Comparison of ENCODE assay signal across 1 cellular context in the genomic region with DNA sequence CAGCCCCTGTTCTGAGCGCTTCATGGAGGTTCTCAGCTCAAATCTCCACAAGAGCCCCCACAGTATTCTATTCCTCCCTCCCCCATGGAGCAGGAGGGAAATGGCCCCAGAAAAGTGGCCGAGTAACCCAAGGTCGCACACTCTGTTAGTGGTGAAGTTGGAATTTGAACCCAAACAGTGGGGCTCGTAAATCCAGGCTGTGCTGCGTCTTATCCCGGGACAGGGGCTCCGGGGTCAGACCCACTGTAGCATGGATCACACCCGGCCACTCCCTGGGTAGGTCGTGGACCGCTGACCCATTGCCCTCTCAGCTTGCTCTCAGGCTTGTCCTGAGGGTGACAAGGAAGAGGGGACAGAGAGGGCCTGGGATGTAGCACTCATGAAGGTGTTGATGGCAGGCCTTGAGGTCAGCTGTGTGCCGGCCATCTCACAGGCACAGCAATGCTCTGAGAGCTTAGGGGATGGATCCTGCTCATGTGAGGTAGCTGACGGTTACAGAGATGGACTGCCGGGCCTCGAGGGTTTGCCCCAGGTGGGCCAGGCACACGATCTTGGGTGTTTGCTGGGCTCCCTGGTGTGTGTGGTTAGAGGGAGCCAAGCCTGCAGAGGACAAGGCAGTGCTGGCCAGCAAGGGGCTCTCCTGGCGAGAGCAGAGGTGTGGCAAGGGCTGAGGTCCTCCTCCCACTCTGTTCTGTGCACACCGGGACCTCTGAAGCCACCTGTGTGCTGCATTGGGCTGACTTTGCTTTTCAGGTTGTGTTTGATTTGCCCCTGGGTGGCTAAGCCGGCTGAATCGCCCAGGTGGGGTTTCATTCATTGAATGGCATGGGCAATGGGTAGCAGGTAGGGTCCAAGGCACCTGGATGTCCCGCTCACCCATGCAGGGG.
TF ChIP-seq lines count a peak whose summit lies in the region.

No MANE protein-coding gene starts in this region.

TF ChIP-seq in HEK293, 187 proteins besides CTCF, POLR2A, EP300 and RAD21:
- TF ChIP-seq ZNF394 (tag by site-specific recombination; IDR thresholded peaks at IDR 0.05; ENCODE audit: borderline replicate concordance) (no peak), KLF1 (tag by site-specific recombination; IDR thresholded peaks at IDR 0.05) (no peak), AEBP2 (tag by site-specific recombination; IDR thresholded peaks at IDR 0.05; ENCODE audit: borderline replicate concordance) (no peak), ZNF133 (tag by site-specific recombination; IDR thresholded peaks at IDR 0.05) (no peak), KLF10 (tag by site-specific recombination; IDR thresholded peaks at IDR 0.05) (no peak), ZNF426 (tag by site-specific recombination; IDR thresholded peaks at IDR 0.05) (no peak), ZXDB (tag by site-specific recombination; IDR thresholded peaks at IDR 0.05) (no peak), ZIC2 (tag by site-specific recombination; IDR thresholded peaks at IDR 0.05) (peak; percentile 75), ZNF416 (tag by site-specific recombination; IDR thresholded peaks at IDR 0.05) (no peak), ZNF423 (tag by site-specific recombination; IDR thresholded peaks at IDR 0.05) (0 out of 2 replicates have a peak, but pooled peaks have one; percentile 20), ZNF2 (tag by site-specific recombination; IDR thresholded peaks at IDR 0.05) (no peak), ZNF555 (tag by site-specific recombination; conservative IDR thresholded peaks at IDR 0.05) (no peak), ZNF768 (tag by site-specific recombination; IDR thresholded peaks at IDR 0.05) (no peak), HOXA7 (CRISPR knock-in tag; IDR thresholded peaks at IDR 0.05; ENCODE audit: borderline replicate concordance) (no peak), BCL6B (tag by site-specific recombination; IDR thresholded peaks at IDR 0.05) (no peak)
